1 cellular context compared by ENCODE assay signal in genomic region chr15:42033214-42033873, GRCh38.
TF ChIP-seq lines count a peak whose summit lies in the region.

No MANE protein-coding gene starts in this region.

TF ChIP-seq in SK-N-SH, 30 proteins besides CTCF, POLR2A, EP300 and RAD21 (continued from another document):
- TF ChIP-seq REST (IDR thresholded peaks at IDR 0.05; ENCODE audit: low read depth, low read length) (no peak), CHD2 (IDR thresholded peaks at IDR 0.05; ENCODE audit: low read length, partially characterized antibody) (no peak), YY1 (IDR thresholded peaks at IDR 0.05; ENCODE audit: low read depth) (no peak), SMC3 (IDR thresholded peaks at IDR 0.05; ENCODE audit: low read depth, low read length) (no peak), MAX (IDR thresholded peaks at IDR 0.05; ENCODE audit: low read depth) (no peak), ZBTB33 (IDR thresholded peaks at IDR 0.05; ENCODE audit: borderline replicate concordance, low read depth) (no peak), FOXM1 (IDR thresholded peaks at IDR 0.05; ENCODE audit: low read depth) (no peak), GATA2 (CRISPR knock-in tag; IDR thresholded peaks at IDR 0.05) (no peak), NRF1 (IDR thresholded peaks at IDR 0.05; ENCODE audit: low read depth, low read length) (no peak), NFIC (IDR thresholded peaks at IDR 0.05; ENCODE audit: borderline replicate concordance) (no peak)
